ENCODE assay signal across 24 cellular contexts in genomic region chr5:68476854-68477253, GRCh38.
DNase-seq lines count a peak whose midpoint lies in the region; ATAC-seq and TF ChIP-seq lines count a peak whose summit lies in the region.
"Had no signal": no experiment of that assay in that cellular context is flagged by ENCODE, and none has a peak within 500 bp of the region (broad histone marks: within the 10 kb centered on the region; RNA-seq: fewer than 3 reads in every experiment).

No MANE protein-coding gene starts in this region.

- TF ChIP-seq CTCF in WERI-Rb-1 (IDR thresholded peaks at IDR 0.05; ENCODE audit: low read depth, low read length): peak; percentile 52
- peak; percentile 32 for TF ChIP-seq CTCF in retinal pigment epithelial cell (conservative IDR thresholded peaks at IDR 0.05; ENCODE audit: low read depth, low read length)
- TF ChIP-seq CTCF in osteocyte (IDR thresholded peaks at IDR 0.05): no peak

- H3K27ac Mint-ChIP-seq in osteocyte (ENCODE audit: unreplicated experiment): no peak overlapping the region
- H3K27ac Mint-ChIP-seq: activated CD4-positive, alpha-beta memory T cell treated with anti-CD3 and anti-CD28 coated beads, Interleukin-2, amount 10 ng/mL, durations not matched to agents 7 days and 5 days; activated naive CD8-positive, alpha-beta T cell treated with anti-CD3 and anti-CD28 coated beads for 36 hours; activated T-cell treated with anti-CD3 and anti-CD28 coated beads, Interleukin-2, amount 50 U/mL, for 72 hours; CD4-positive, alpha-beta memory T cell; stimulated activated naive CD8-positive, alpha-beta T cell treated with anti-CD3 and anti-CD28 coated beads, Interleukin-15, Interleukin-2, amounts not matched to agents 100 ng/mL and 50 ng/mL, for 24 hours had no signal

- ATAC-seq in HG03097 (IDR thresholded peaks at IDR 0.05; ENCODE audit: low FRiP score, unreplicated experiment): no peak
- ATAC-seq: activated T-cell treated with anti-CD3 and anti-CD28 coated beads, Interleukin-2, amount 50 U/mL, for 72 hours; left ventricle myocardium superior had no signal

- H3K4me3 ChIP-seq in WERI-Rb-1 (ENCODE audit: low read depth, low read length) (no peak overlapping the region), retinal pigment epithelial cell (ENCODE audit: low read length) (no peak overlapping the region)
- H3K4me3 ChIP-seq: breast epithelium, esophagus squamous epithelium, PC-9, prostate gland had no signal

- no peaks in the 10 kb centered on the region for H3K9me3 Mint-ChIP-seq in osteocyte (ENCODE audit: unreplicated experiment)
- H3K9me3 Mint-ChIP-seq: activated CD4-positive, alpha-beta memory T cell treated with anti-CD3 and anti-CD28 coated beads, Interleukin-2, amount 10 ng/mL, durations not matched to agents 7 days and 5 days; activated naive CD8-positive, alpha-beta T cell treated with anti-CD3 and anti-CD28 coated beads for 36 hours; activated T-cell treated with anti-CD3 and anti-CD28 coated beads, Interleukin-2, amount 50 U/mL, for 72 hours; CD4-positive, alpha-beta memory T cell; stimulated activated naive CD8-positive, alpha-beta T cell treated with anti-CD3 and anti-CD28 coated beads, Interleukin-15, Interleukin-2, amounts not matched to agents 100 ng/mL and 50 ng/mL, for 24 hours had no signal

- DNase-seq in DMS53 (lab: John Stamatoyannopoulos, UW) (peak; percentile 20), DMS53 treated with DMSO at 0.1 percent for 48 hours (lab: John Stamatoyannopoulos, UW; ENCODE audit: unreplicated experiment) (no peak), WERI-Rb-1 (peak; percentile 20), iPS-NIHi11 (ENCODE audit: low spot score) (peak; percentile 27), retinal pigment epithelial cell (ENCODE audit: low read depth) (no peak), osteocyte (ENCODE audit: extremely low spot score, unreplicated experiment) (no peak)
- DNase-seq in activated CD4-positive, CD25-positive, alpha-beta regulatory T cell (lab: John Stamatoyannopoulos, UW): no peak
- DNase-seq: activated CD4-positive, alpha-beta memory T cell treated with anti-CD3 and anti-CD28 coated beads, Interleukin-2, amount 10 ng/mL, durations not matched to agents 7 days and 5 days; activated naive CD8-positive, alpha-beta T cell treated with anti-CD3 and anti-CD28 coated beads for 36 hours; activated T-cell treated with anti-CD3 and anti-CD28 coated beads, Interleukin-2, amount 50 U/mL, for 72 hours; CD4-positive, alpha-beta memory T cell; EL; esophagus squamous epithelium; GOT3; hypothalamus; left ventricle myocardium superior; MV-4-11; NCI-H2081; NCI-H524 treated with DMSO at 0.1 percent for 48 hours; PC-9 had no signal

- no peaks in the 10 kb centered on the region for H3K27me3 ChIP-seq in WERI-Rb-1 (ENCODE audit: insufficient read depth, low read depth, severe bottlenecking)
- H3K27me3 ChIP-seq: breast epithelium, esophagus squamous epithelium had no signal

- H3K27me3 Mint-ChIP-seq in osteocyte (ENCODE audit: unreplicated experiment): no peaks in the 10 kb centered on the region
- H3K27me3 Mint-ChIP-seq: activated naive CD8-positive, alpha-beta T cell treated with anti-CD3 and anti-CD28 coated beads for 36 hours had no signal

- no peaks in the 10 kb centered on the region for H3K9me3 ChIP-seq in WERI-Rb-1 (ENCODE audit: severe bottlenecking)
- H3K9me3 ChIP-seq: breast epithelium, esophagus squamous epithelium, prostate gland had no signal

- H3K27ac ChIP-seq in WERI-Rb-1: no peak overlapping the region
- H3K27ac ChIP-seq: breast epithelium, esophagus squamous epithelium, PC-9, prostate gland had no signal

- H3K36me3 ChIP-seq in WERI-Rb-1: no peaks in the 10 kb centered on the region
- H3K36me3 ChIP-seq: breast epithelium, esophagus squamous epithelium, prostate gland had no signal

- H3K4me1 Mint-ChIP-seq in osteocyte (ENCODE audit: unreplicated experiment): peaks cover 15% of the 10 kb centered on the region
- H3K4me1 Mint-ChIP-seq: activated CD4-positive, alpha-beta memory T cell treated with anti-CD3 and anti-CD28 coated beads, Interleukin-2, amount 10 ng/mL, durations not matched to agents 7 days and 5 days; activated naive CD8-positive, alpha-beta T cell treated with anti-CD3 and anti-CD28 coated beads for 36 hours; CD4-positive, alpha-beta memory T cell had no signal

- no peaks in the 10 kb centered on the region for H3K36me3 Mint-ChIP-seq in osteocyte (ENCODE audit: unreplicated experiment)
- H3K36me3 Mint-ChIP-seq: activated naive CD8-positive, alpha-beta T cell treated with anti-CD3 and anti-CD28 coated beads for 36 hours; CD4-positive, alpha-beta memory T cell had no signal

- no peak overlapping the region for H3K4me3 Mint-ChIP-seq in osteocyte (ENCODE audit: unreplicated experiment)
- H3K4me3 Mint-ChIP-seq: activated CD4-positive, alpha-beta memory T cell treated with anti-CD3 and anti-CD28 coated beads, Interleukin-2, amount 10 ng/mL, durations not matched to agents 7 days and 5 days; activated naive CD8-positive, alpha-beta T cell treated with anti-CD3 and anti-CD28 coated beads for 36 hours; activated T-cell treated with anti-CD3 and anti-CD28 coated beads, Interleukin-2, amount 50 U/mL, for 72 hours; CD4-positive, alpha-beta memory T cell; stimulated activated naive CD8-positive, alpha-beta T cell treated with anti-CD3 and anti-CD28 coated beads, Interleukin-15, Interleukin-2, amounts not matched to agents 100 ng/mL and 50 ng/mL, for 24 hours had no signal

Comparison
In these comparisons a context has a peak if more than half of its experiments do, and no peak if none do; other contexts are left out.
1. DNase-seq: peak in DMS53 (single experiment), WERI-Rb-1 (single experiment) and iPS-NIHi11 (single experiment); none in DMS53 treated with DMSO at 0.1 percent for 48 hours (single experiment), retinal pigment epithelial cell (single experiment), activated CD4-positive, CD25-positive, alpha-beta regulatory T cell (0 of 4) and osteocyte (single experiment).